ENCODE assay signal across 9 cellular contexts in genomic region chr19:56248736-56249338, GRCh38. TPM values are rescaled to one million over a fixed set of nuclear protein-coding genes. Genes with fewer than 3 reads are reported as not detected.
"Had no signal": no experiment of that assay in that cellular context is flagged by ENCODE, and none has a peak within 500 bp of the region (broad histone marks: within the 10 kb centered on the region; RNA-seq: fewer than 3 reads in every experiment).

No MANE protein-coding gene starts in this region.

RNA-seq across cellular contexts. Expression of gene EDDM13, which starts 23.7 kb away (rescaled TPM):
- total RNA-seq: LHCN-M2, MCF 10A, NCI-H460, OCI-LY7, PC-9, Right ventricle myocardium inferior, RPMI7951, SJCRH30, SK-MEL-5 had no signal

RNA-seq across cellular contexts. Expression of gene ZSCAN5C, which starts 46.8 kb away (rescaled TPM):
- total RNA-seq: LHCN-M2, MCF 10A, NCI-H460, OCI-LY7, PC-9, Right ventricle myocardium inferior, RPMI7951, SJCRH30, SK-MEL-5 had no signal

RNA-seq across cellular contexts. Expression of gene ZSCAN5B, which starts 51.3 kb away (rescaled TPM):
- total RNA-seq: LHCN-M2, MCF 10A, NCI-H460, OCI-LY7, PC-9, Right ventricle myocardium inferior, RPMI7951, SK-MEL-5 had no signal
